In the genomic region with DNA sequence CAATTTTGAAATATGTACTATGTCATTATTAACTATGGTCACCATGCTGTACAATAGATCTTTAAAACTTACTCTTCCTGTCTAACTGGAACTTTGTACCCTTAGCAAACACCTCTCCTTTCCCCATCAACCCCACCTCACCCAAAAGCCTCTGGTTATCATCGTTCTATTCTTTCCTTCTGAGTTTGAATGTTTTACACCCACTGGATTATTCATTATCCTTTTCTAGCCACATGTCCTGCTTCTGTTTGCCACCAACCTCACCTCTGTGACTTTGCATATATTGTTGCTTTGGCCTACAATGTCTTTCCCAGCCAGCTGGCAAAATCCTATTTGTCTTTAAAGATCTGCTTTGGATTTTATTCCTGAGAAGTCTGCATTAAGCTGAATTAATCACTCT, we compare ENCODE assay signal across 16 cellular contexts.
"Had no signal": no experiment of that assay in that cellular context is flagged by ENCODE, and none has a peak within 500 bp of the region (broad histone marks: within the 10 kb centered on the region; RNA-seq: fewer than 3 reads in every experiment).

No MANE protein-coding gene starts in this region.

- H3K36me3 ChIP-seq: gastrocnemius medialis, left lung, right lobe of liver had no signal

- ATAC-seq: gastrocnemius medialis, heart right ventricle, left lung, psoas muscle had no signal

- H3K27me3 ChIP-seq: gastrocnemius medialis, heart right ventricle, left lung, right lobe of liver had no signal

- H3K9me3 Mint-ChIP-seq: activated naive CD8-positive, alpha-beta T cell treated with anti-CD3 and anti-CD28 coated beads, Interleukin-2, amount 10 ng/mL, durations not matched to agents 7 days and 5 days; activated T-helper 1 cell treated with anti-CD3 and anti-CD28 coated beads, Interleukin-12 subunit alpha, Interleukin-12 subunit beta, Interleukin-2, Interleukin-4 antibody, amounts not matched to agents 30 ng/mL and 10 ng/mL and 1 ng/mL, durations not matched to agents 14 hours and 24 hours and 36 hours; stimulated activated naive CD8-positive, alpha-beta T cell treated with anti-CD3 and anti-CD28 coated beads, Interleukin-15, Interleukin-2, amounts not matched to agents 100 ng/mL and 50 ng/mL, for 24 hours; T-helper 2 cell treated with Interferon-gamma antibody and Interleukin-4, amounts not matched to agents 5 μg/mL and 100 μg/mL, for 36 hours had no signal

- H3K4me3 Mint-ChIP-seq: activated naive CD8-positive, alpha-beta T cell treated with anti-CD3 and anti-CD28 coated beads, Interleukin-2, amount 10 ng/mL, durations not matched to agents 7 days and 5 days; activated T-helper 1 cell treated with anti-CD3 and anti-CD28 coated beads, Interleukin-12 subunit alpha, Interleukin-12 subunit beta, Interleukin-2, Interleukin-4 antibody, amounts not matched to agents 30 ng/mL and 10 ng/mL and 1 ng/mL, durations not matched to agents 14 hours and 24 hours and 36 hours; natural killer cell treated with Interleukin-12 subunit alpha and Interleukin-12 subunit beta and Interleukin-15 and Interleukin-18, amount 100 ng/mL, for 72 hours; stimulated activated naive CD8-positive, alpha-beta T cell treated with anti-CD3 and anti-CD28 coated beads, Interleukin-15, Interleukin-2, amounts not matched to agents 100 ng/mL and 50 ng/mL, for 24 hours; T-helper 2 cell treated with Interferon-gamma antibody and Interleukin-4, amounts not matched to agents 5 μg/mL and 100 μg/mL, for 36 hours had no signal

- H3K27ac Mint-ChIP-seq: activated naive CD8-positive, alpha-beta T cell treated with anti-CD3 and anti-CD28 coated beads, Interleukin-2, amount 10 ng/mL, durations not matched to agents 7 days and 5 days; activated T-helper 1 cell treated with anti-CD3 and anti-CD28 coated beads, Interleukin-12 subunit alpha, Interleukin-12 subunit beta, Interleukin-2, Interleukin-4 antibody, amounts not matched to agents 30 ng/mL and 10 ng/mL and 1 ng/mL, durations not matched to agents 14 hours and 24 hours and 36 hours; stimulated activated naive CD8-positive, alpha-beta T cell treated with anti-CD3 and anti-CD28 coated beads, Interleukin-15, Interleukin-2, amounts not matched to agents 100 ng/mL and 50 ng/mL, for 24 hours; T-helper 2 cell treated with Interferon-gamma antibody and Interleukin-4, amounts not matched to agents 5 μg/mL and 100 μg/mL, for 36 hours had no signal

- H3K36me3 Mint-ChIP-seq: natural killer cell treated with Interleukin-12 subunit alpha and Interleukin-12 subunit beta and Interleukin-15 and Interleukin-18, amount 100 ng/mL, for 72 hours had no signal

- H3K27ac ChIP-seq: gastrocnemius medialis, left lung, psoas muscle, right lobe of liver had no signal

- H3K9me3 ChIP-seq: gastrocnemius medialis, heart right ventricle, left lung, psoas muscle, right lobe of liver had no signal

- DNase-seq: activated CD4-positive, CD25-positive, alpha-beta regulatory T cell treated with anti-CD3 and anti-CD28 coated beads, Interleukin-2, amount 50 U/mL, for 72 hours; activated naive CD8-positive, alpha-beta T cell treated with anti-CD3 and anti-CD28 coated beads, Interleukin-2, amount 10 ng/mL, durations not matched to agents 7 days and 5 days; anterior cingulate cortex; cerebellar nuclear complex; gastrocnemius medialis; heart right ventricle; islet precursor cell; left lung; mammary epithelial cell; nucleus accumbens; psoas muscle; right lobe of liver had no signal

- H3K27me3 Mint-ChIP-seq: activated naive CD8-positive, alpha-beta T cell treated with anti-CD3 and anti-CD28 coated beads, Interleukin-2, amount 10 ng/mL, durations not matched to agents 7 days and 5 days; natural killer cell treated with Interleukin-12 subunit alpha and Interleukin-12 subunit beta and Interleukin-15 and Interleukin-18, amount 100 ng/mL, for 72 hours; stimulated activated naive CD8-positive, alpha-beta T cell treated with anti-CD3 and anti-CD28 coated beads, Interleukin-15, Interleukin-2, amounts not matched to agents 100 ng/mL and 50 ng/mL, for 24 hours had no signal

- H3K4me3 ChIP-seq: gastrocnemius medialis, heart right ventricle, left lung, psoas muscle, right lobe of liver had no signal
